ENCODE assay signal across 23 cellular contexts in the genomic region with DNA sequence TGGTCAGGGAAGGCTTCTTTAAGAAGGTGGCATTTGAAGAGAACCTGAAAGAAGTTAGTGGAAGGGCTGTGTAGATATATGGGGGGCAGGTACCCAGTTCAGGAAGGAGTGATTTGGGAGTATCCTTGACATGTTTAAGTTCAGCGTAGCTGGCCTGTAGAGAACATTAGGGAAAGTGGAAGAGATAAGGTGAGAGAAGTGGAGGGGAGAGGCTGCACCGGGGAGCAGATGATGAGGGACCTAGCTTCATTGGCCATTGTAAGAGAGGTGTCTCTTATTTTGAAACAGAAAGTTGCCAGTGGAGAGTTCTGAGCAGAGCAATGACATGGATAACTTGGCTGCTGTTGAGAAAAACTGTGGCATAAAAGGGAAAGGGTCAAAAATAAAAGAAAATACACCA. TPM values are rescaled to one million over a fixed set of nuclear protein-coding genes. Genes with fewer than 3 reads are reported as not detected.
"Had no signal": no experiment of that assay in that cellular context is flagged by ENCODE, and none has a peak within 500 bp of the region (broad histone marks: within the 10 kb centered on the region; RNA-seq: fewer than 3 reads in every experiment).

No MANE protein-coding gene starts in this region.

- H3K4me2 ChIP-seq: hepatocyte had no signal

- H3K4me1 ChIP-seq: foreskin keratinocyte, gastroesophageal sphincter, parathyroid adenoma, right lobe of liver, suprapubic skin, transverse colon had no signal

- ATAC-seq: esophagus mucosa; foreskin keratinocyte; gastroesophageal sphincter; heart left ventricle; left lobe of liver; mucosa of descending colon; natural killer cell treated with Interleukin-12 subunit alpha and Interleukin-12 subunit beta and Interleukin-15 and Interleukin-18, amount 100 ng/mL, for 72 hours; right lobe of liver; stimulated activated naive CD8-positive, alpha-beta T cell treated with anti-CD3 and anti-CD28 coated beads, Interleukin-15, amount 100 ng/mL, for 72 hours had no signal

- H2AFZ ChIP-seq: hepatocyte, parathyroid adenoma had no signal

- H3K27ac ChIP-seq: dorsolateral prefrontal cortex, epithelial cell of prostate, foreskin keratinocyte, gastroesophageal sphincter, heart left ventricle, hepatocyte, neutrophil, parathyroid adenoma, right lobe of liver, suprapubic skin, transverse colon had no signal

- DNase-seq: dorsolateral prefrontal cortex; effector CD4-positive, alpha-beta T cell; foreskin keratinocyte; heart left ventricle; kidney; mucosa of descending colon; naive B cell; right lobe of liver; stimulated activated CD4-positive, alpha-beta T cell treated with anti-CD3 and anti-CD28 coated beads, Interleukin-2, amount 100 ng/mL, for 24 hours; stimulated activated CD4-positive, alpha-beta T cell treated with anti-CD3 and anti-CD28 coated beads, Interleukin-4, amount 100 ng/mL, for 24 hours; stimulated activated naive CD4-positive, alpha-beta T cell; stimulated activated naive CD8-positive, alpha-beta T cell treated with anti-CD3 and anti-CD28 coated beads, Interleukin-15, amount 100 ng/mL, for 72 hours; transverse colon had no signal

- H3K4me3 ChIP-seq: dorsolateral prefrontal cortex, gastroesophageal sphincter, heart left ventricle, hepatocyte, lung, mucosa of descending colon, right lobe of liver, suprapubic skin, transverse colon had no signal

- H3K79me2 ChIP-seq: hepatocyte, parathyroid adenoma had no signal

- H3K27me3 ChIP-seq: dorsolateral prefrontal cortex, foreskin keratinocyte, gastroesophageal sphincter, heart left ventricle, hepatocyte, neutrophil, right lobe of liver, suprapubic skin, transverse colon had no signal

- H3K36me3 ChIP-seq: gastroesophageal sphincter, heart left ventricle, neutrophil, right lobe of liver, suprapubic skin, transverse colon had no signal

- H3K9me3 ChIP-seq: gastroesophageal sphincter, heart left ventricle, mucosa of descending colon, neutrophil, right lobe of liver, suprapubic skin, transverse colon had no signal

- H3K9ac ChIP-seq: parathyroid adenoma had no signal

RNA-seq across cellular contexts. Expression of a gene that starts 44.6 kb away (rescaled TPM):
- total RNA-seq: natural killer cell treated with Interleukin-12 subunit alpha and Interleukin-12 subunit beta and Interleukin-15 and Interleukin-18, amount 100 ng/mL, for 72 hours had no signal
